ENCODE assay signal across 1 cellular context in genomic region chr6:153790881-153791473, GRCh38.
TF ChIP-seq lines count a peak whose summit lies in the region.

No MANE protein-coding gene starts in this region.

TF ChIP-seq in GM12878, 131 proteins besides CTCF, POLR2A, EP300 and RAD21 (continued from another document):
- TF ChIP-seq E2F8 (IDR thresholded peaks at IDR 0.05; ENCODE audit: low read depth, partially characterized antibody) (no peak), NFXL1 (IDR thresholded peaks at IDR 0.05; ENCODE audit: borderline replicate concordance) (no peak), KDM1A (IDR thresholded peaks at IDR 0.05; ENCODE audit: borderline replicate concordance) (no peak), CREB1 (IDR thresholded peaks at IDR 0.05; ENCODE audit: low read depth) (no peak), HDGF (IDR thresholded peaks at IDR 0.05) (no peak), TCF3 (IDR thresholded peaks at IDR 0.05; ENCODE audit: borderline replicate concordance, insufficient read depth, low read depth, low read length) (no peak), KAT2A (conservative IDR thresholded peaks at IDR 0.05; ENCODE audit: control insufficient read depth, low read depth, low read length) (no peak), RUNX3 (IDR thresholded peaks at IDR 0.05; ENCODE audit: low read length) (no peak), ATF3 (IDR thresholded peaks at IDR 0.05; ENCODE audit: borderline replicate concordance, extremely low read depth, low read depth, low read length) (no peak), BRCA1 (IDR thresholded peaks at IDR 0.05; ENCODE audit: low read depth, low read length) (no peak), ELK1 (IDR thresholded peaks at IDR 0.05; ENCODE audit: low read depth, low read length) (no peak), TARDBP (IDR thresholded peaks at IDR 0.05; ENCODE audit: borderline replicate concordance) (no peak)
